Comparison of ENCODE assay signal across 32 cellular contexts in the genomic region with DNA sequence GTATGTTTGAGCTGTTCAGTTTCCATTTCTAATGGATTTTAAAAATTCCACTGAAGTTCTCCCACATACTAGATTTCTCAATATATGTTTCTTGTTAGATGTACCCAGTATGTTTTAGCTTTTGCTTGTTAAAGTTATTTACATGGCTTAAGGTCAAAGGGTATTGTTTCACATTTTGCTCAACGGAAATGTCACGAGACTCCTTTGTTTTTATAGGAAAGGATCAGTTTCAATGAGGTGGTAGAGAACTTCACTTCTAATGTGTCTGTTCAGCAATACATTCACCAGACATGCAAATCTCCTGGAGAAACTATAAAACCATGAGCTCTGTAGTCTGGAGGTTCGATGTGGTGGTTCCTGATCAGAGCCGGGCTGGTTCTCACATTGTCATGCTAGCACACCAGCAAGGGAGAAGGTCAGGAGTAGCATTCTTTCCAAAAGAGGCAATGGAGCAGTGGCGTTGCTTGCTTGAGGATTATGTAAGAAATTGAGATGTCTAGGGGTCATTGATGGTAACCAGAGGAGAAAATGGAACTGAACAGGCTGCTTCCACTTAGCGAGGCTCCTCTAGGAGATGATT.
"Had no signal": no experiment of that assay in that cellular context is flagged by ENCODE, and none has a peak within 500 bp of the region (broad histone marks: within the 10 kb centered on the region; RNA-seq: fewer than 3 reads in every experiment).

No MANE protein-coding gene starts in this region.

- H3K4me3 ChIP-seq: adrenal gland, breast epithelium, SK-N-MC had no signal

- H3K36me3 Mint-ChIP-seq: activated naive CD4-positive, alpha-beta T cell treated with anti-CD3 and anti-CD28 coated beads, Interleukin-2, amount 10 ng/mL, durations not matched to agents 7 days and 5 days; activated naive CD8-positive, alpha-beta T cell treated with anti-CD3 and anti-CD28 coated beads for 36 hours; T-cell had no signal

- H3K9me3 Mint-ChIP-seq: activated B cell treated with CpG ODN at 0.5 μM for 24 hours; activated CD4-positive, alpha-beta memory T cell treated with anti-CD3 and anti-CD28 coated beads, Interleukin-2, amount 10 ng/mL, durations not matched to agents 7 days and 5 days; activated CD4-positive, alpha-beta T cell treated with anti-CD3 and anti-CD28 coated beads, Interleukin-2, amount 10 ng/mL, durations not matched to agents 7 days and 5 days; activated naive CD4-positive, alpha-beta T cell treated with anti-CD3 and anti-CD28 coated beads, Interleukin-2, amount 10 ng/mL, durations not matched to agents 7 days and 5 days; activated naive CD8-positive, alpha-beta T cell treated with anti-CD3 and anti-CD28 coated beads for 36 hours; activated T-cell treated with anti-CD3 and anti-CD28 coated beads, Interleukin-2, amount 50 U/mL, for 72 hours; activated T-helper 2 cell treated with anti-CD3 and anti-CD28 coated beads, Interferon-gamma antibody, Interleukin-2, Interleukin-4, amounts not matched to agents 10 μg/mL and 5 μg/mL and 100 μg/mL, durations not matched to agents 14 hours and 24 hours and 36 hours; T-cell had no signal

- H3K4me3 Mint-ChIP-seq: activated B cell treated with CpG ODN at 0.5 μM for 24 hours; activated CD4-positive, alpha-beta memory T cell treated with anti-CD3 and anti-CD28 coated beads, Interleukin-2, amount 10 ng/mL, durations not matched to agents 7 days and 5 days; activated CD4-positive, alpha-beta T cell treated with anti-CD3 and anti-CD28 coated beads, Interleukin-2, amount 10 ng/mL, durations not matched to agents 7 days and 5 days; activated naive CD4-positive, alpha-beta T cell treated with anti-CD3 and anti-CD28 coated beads, Interleukin-2, amount 10 ng/mL, durations not matched to agents 7 days and 5 days; activated naive CD8-positive, alpha-beta T cell treated with anti-CD3 and anti-CD28 coated beads for 36 hours; activated T-cell treated with anti-CD3 and anti-CD28 coated beads, Interleukin-2, amount 50 U/mL, for 72 hours; T-cell had no signal

- H3K4me1 Mint-ChIP-seq: activated B cell treated with CpG ODN at 0.5 μM for 24 hours; activated CD4-positive, alpha-beta memory T cell treated with anti-CD3 and anti-CD28 coated beads, Interleukin-2, amount 10 ng/mL, durations not matched to agents 7 days and 5 days; activated CD4-positive, alpha-beta T cell treated with anti-CD3 and anti-CD28 coated beads, Interleukin-2, amount 10 ng/mL, durations not matched to agents 7 days and 5 days; activated naive CD4-positive, alpha-beta T cell treated with anti-CD3 and anti-CD28 coated beads, Interleukin-2, amount 10 ng/mL, durations not matched to agents 7 days and 5 days; activated naive CD8-positive, alpha-beta T cell treated with anti-CD3 and anti-CD28 coated beads for 36 hours had no signal

- H3K4me2 ChIP-seq: KMS-11 had no signal

- H3K27ac ChIP-seq: adrenal gland, breast epithelium, KMS-11, SK-N-MC had no signal

- H3K9ac ChIP-seq: KMS-11 had no signal

- H3K27me3 ChIP-seq: adrenal gland, breast epithelium had no signal

- H3K27ac Mint-ChIP-seq: activated B cell treated with CpG ODN at 0.5 μM for 24 hours; activated CD4-positive, alpha-beta memory T cell treated with anti-CD3 and anti-CD28 coated beads, Interleukin-2, amount 10 ng/mL, durations not matched to agents 7 days and 5 days; activated CD4-positive, alpha-beta T cell treated with anti-CD3 and anti-CD28 coated beads, Interleukin-2, amount 10 ng/mL, durations not matched to agents 7 days and 5 days; activated naive CD4-positive, alpha-beta T cell treated with anti-CD3 and anti-CD28 coated beads, Interleukin-2, amount 10 ng/mL, durations not matched to agents 7 days and 5 days; activated naive CD8-positive, alpha-beta T cell treated with anti-CD3 and anti-CD28 coated beads for 36 hours; activated T-cell treated with anti-CD3 and anti-CD28 coated beads, Interleukin-2, amount 50 U/mL, for 72 hours; activated T-helper 2 cell treated with anti-CD3 and anti-CD28 coated beads, Interferon-gamma antibody, Interleukin-2, Interleukin-4, amounts not matched to agents 10 μg/mL and 5 μg/mL and 100 μg/mL, durations not matched to agents 14 hours and 24 hours and 36 hours; T-cell had no signal

- ATAC-seq: activated T-cell treated with anti-CD3 and anti-CD28 coated beads, Interleukin-2, amount 50 U/mL, for 72 hours; Panc1; Right ventricle myocardium inferior; T-cell had no signal

- H3K4me1 ChIP-seq: adrenal gland, breast epithelium had no signal

- DNase-seq: activated B cell treated with CpG ODN at 0.5 μM for 24 hours; activated CD4-positive, alpha-beta memory T cell treated with anti-CD3 and anti-CD28 coated beads, Interleukin-2, amount 10 ng/mL, durations not matched to agents 7 days and 5 days; activated CD4-positive, alpha-beta T cell treated with anti-CD3 and anti-CD28 coated beads for 1 hour; activated CD4-positive, alpha-beta T cell treated with anti-CD3 and anti-CD28 coated beads, Interleukin-2, amount 10 ng/mL, durations not matched to agents 7 days and 5 days; activated CD8-positive, alpha-beta memory T cell treated with anti-CD3 and anti-CD28 coated beads, Interleukin-2, amount 50 U/mL, for 4 hours; activated gamma-delta T cell treated with Interleukin-2 at 50 U/mL for 16 hours; activated naive CD4-positive, alpha-beta T cell treated with anti-CD3 and anti-CD28 coated beads, Interleukin-2, amount 10 ng/mL, durations not matched to agents 7 days and 5 days; activated naive CD8-positive, alpha-beta T cell treated with anti-CD3 and anti-CD28 coated beads for 36 hours; activated T-cell treated with anti-CD3 and anti-CD28 coated beads, Interleukin-2, amount 50 U/mL, for 72 hours; adrenal gland; anterior cingulate cortex; caudate nucleus; MM.1S; NCI-H1105; NCI-H1436 treated with DMSO at 0.1 percent for 48 hours; NCI-H187; NCI-H2081; NCI-H446; NCI-H524; NCI-H82; NK-92 treated with Interleukin-12 subunit alpha and Interleukin-12 subunit beta, amount 100 ng/mL, for 24 hours; OCI-M1; RPMI8226; T-cell; T-helper 2 cell; T1000 had no signal

- H3K9me3 ChIP-seq: adrenal gland, breast epithelium had no signal

- H3K36me3 ChIP-seq: adrenal gland, breast epithelium had no signal
